39 cellular contexts compared by ENCODE assay signal in genomic region chr11:56163804-56164203, GRCh38. TPM values are rescaled to one million over a fixed set of nuclear protein-coding genes. Genes with fewer than 3 reads are reported as not detected.
"Had no signal": no experiment of that assay in that cellular context is flagged by ENCODE, and none has a peak within 500 bp of the region (broad histone marks: within the 10 kb centered on the region; RNA-seq: fewer than 3 reads in every experiment).

No MANE protein-coding gene starts in this region.

- H3K27ac Mint-ChIP-seq: activated B cell treated with CpG ODN at 0.5 μM for 24 hours; activated CD4-positive, alpha-beta memory T cell treated with anti-CD3 and anti-CD28 coated beads for 36 hours; activated CD4-positive, alpha-beta T cell treated with anti-CD3 and anti-CD28 coated beads, Interleukin-2, amount 10 ng/mL, durations not matched to agents 24 days and 14 days; activated CD8-positive, alpha-beta T cell treated with anti-CD3 and anti-CD28 coated beads for 36 hours; activated naive CD4-positive, alpha-beta T cell treated with anti-CD3 and anti-CD28 coated beads for 36 hours; activated naive CD4-positive, alpha-beta T cell treated with anti-CD3 and anti-CD28 coated beads, Interleukin-2, amount 50 U/mL, for 72 hours; activated naive CD8-positive, alpha-beta T cell treated with anti-CD3 and anti-CD28 coated beads for 36 hours; activated T-cell treated with anti-CD3 and anti-CD28 coated beads, Interleukin-2, amount 50 U/mL, for 72 hours; activated T-helper 1 cell treated with anti-CD3 and anti-CD28 coated beads, Interleukin-12 subunit alpha, Interleukin-12 subunit beta, Interleukin-2, Interleukin-4 antibody, amounts not matched to agents 30 ng/mL and 10 ng/mL and 1 ng/mL, durations not matched to agents 14 hours and 24 hours and 36 hours; activated T-helper 17 cell treated with anti-CD3 and anti-CD28 coated beads, Interleukin-2, amount 50 U/mL, for 72 hours; T-helper 17 cell had no signal

- H3K4me3 ChIP-seq: adrenal gland, body of pancreas, breast epithelium had no signal

- DNase-seq: activated B cell treated with CpG ODN at 0.5 μM for 24 hours; activated CD4-positive, alpha-beta memory T cell treated with anti-CD3 and anti-CD28 coated beads for 36 hours; activated CD4-positive, alpha-beta T cell treated with anti-CD3 and anti-CD28 coated beads for 4 hours; activated CD4-positive, alpha-beta T cell treated with anti-CD3 and anti-CD28 coated beads, Interleukin-2, amount 10 ng/mL, durations not matched to agents 24 days and 14 days; activated CD4-positive, alpha-beta T cell treated with anti-CD3 and anti-CD28 coated beads, Interleukin-2, amount 50 U/mL, for 1 hour; activated CD4-positive, alpha-beta T cell treated with anti-CD3 and anti-CD28 coated beads, Interleukin-2, amount 50 U/mL, for 4 hours; activated CD4-positive, CD25-positive, alpha-beta regulatory T cell treated with anti-CD3 and anti-CD28 coated beads, Interleukin-2, amount 50 U/mL, for 72 hours; activated CD8-positive, alpha-beta memory T cell treated with anti-CD3 and anti-CD28 coated beads, Interleukin-2, amount 50 U/mL, for 4 hours; activated CD8-positive, alpha-beta T cell treated with anti-CD3 and anti-CD28 coated beads for 36 hours; activated effector memory CD4-positive, alpha-beta T cell treated with anti-CD3 and anti-CD28 coated beads, Interleukin-2, amount 50 U/mL, for 16 hours; activated gamma-delta T cell treated with Interleukin-2 at 50 U/mL for 16 hours; activated naive CD4-positive, alpha-beta T cell; activated naive CD4-positive, alpha-beta T cell treated with anti-CD3 and anti-CD28 coated beads for 36 hours; activated naive CD4-positive, alpha-beta T cell treated with anti-CD3 and anti-CD28 coated beads, Interleukin-2, amount 50 U/mL, for 16 hours; activated naive CD8-positive, alpha-beta T cell treated with anti-CD3 and anti-CD28 coated beads for 36 hours; activated T-cell treated with anti-CD3 and anti-CD28 coated beads for 4 hours; activated T-cell treated with anti-CD3 and anti-CD28 coated beads, Interleukin-2, amount 50 U/mL, for 1 hour; activated T-cell treated with anti-CD3 and anti-CD28 coated beads, Interleukin-2, amount 50 U/mL, for 4 hours; activated T-cell treated with anti-CD3 and anti-CD28 coated beads, Interleukin-2, amount 50 U/mL, for 72 hours; adrenal gland; amniotic stem cell; aorta; body of pancreas; brain microvascular endothelial cell; central memory CD4-positive, alpha-beta T cell; T-helper 17 cell; T-helper 9 cell had no signal

- H3K4me3 Mint-ChIP-seq: activated B cell treated with CpG ODN at 0.5 μM for 24 hours; activated CD4-positive, alpha-beta memory T cell treated with anti-CD3 and anti-CD28 coated beads for 36 hours; activated CD4-positive, alpha-beta T cell treated with anti-CD3 and anti-CD28 coated beads, Interleukin-2, amount 10 ng/mL, durations not matched to agents 24 days and 14 days; activated CD8-positive, alpha-beta T cell treated with anti-CD3 and anti-CD28 coated beads for 36 hours; activated naive CD4-positive, alpha-beta T cell treated with anti-CD3 and anti-CD28 coated beads for 36 hours; activated naive CD8-positive, alpha-beta T cell treated with anti-CD3 and anti-CD28 coated beads for 36 hours; activated T-cell treated with anti-CD3 and anti-CD28 coated beads, Interleukin-2, amount 50 U/mL, for 4 hours; activated T-cell treated with anti-CD3 and anti-CD28 coated beads, Interleukin-2, amount 50 U/mL, for 72 hours; activated T-helper 1 cell treated with anti-CD3 and anti-CD28 coated beads, Interleukin-12 subunit alpha, Interleukin-12 subunit beta, Interleukin-2, Interleukin-4 antibody, amounts not matched to agents 30 ng/mL and 10 ng/mL and 1 ng/mL, durations not matched to agents 14 hours and 24 hours and 36 hours; activated T-helper 17 cell treated with anti-CD3 and anti-CD28 coated beads, Interleukin-2, amount 50 U/mL, for 72 hours; T-helper 17 cell had no signal

- H3K27me3 Mint-ChIP-seq: activated B cell treated with CpG ODN at 0.5 μM for 24 hours; activated CD4-positive, alpha-beta memory T cell treated with anti-CD3 and anti-CD28 coated beads for 36 hours; activated CD4-positive, alpha-beta T cell treated with anti-CD3 and anti-CD28 coated beads, Interleukin-2, amount 10 ng/mL, durations not matched to agents 24 days and 14 days; activated CD8-positive, alpha-beta T cell treated with anti-CD3 and anti-CD28 coated beads for 36 hours; activated naive CD8-positive, alpha-beta T cell treated with anti-CD3 and anti-CD28 coated beads for 36 hours; activated T-helper 17 cell treated with anti-CD3 and anti-CD28 coated beads, Interleukin-2, amount 50 U/mL, for 72 hours; T-helper 17 cell had no signal

- ATAC-seq: activated CD8-positive, alpha-beta T cell treated with anti-CD3 and anti-CD28 coated beads for 36 hours; activated naive CD4-positive, alpha-beta T cell treated with anti-CD3 and anti-CD28 coated beads, Interleukin-2, amount 50 U/mL, for 72 hours; activated T-cell treated with anti-CD3 and anti-CD28 coated beads, Interleukin-2, amount 50 U/mL, for 4 hours; activated T-cell treated with anti-CD3 and anti-CD28 coated beads, Interleukin-2, amount 50 U/mL, for 72 hours; activated T-helper 17 cell treated with anti-CD3 and anti-CD28 coated beads, Interleukin-2, amount 50 U/mL, for 72 hours; body of pancreas; T-helper 17 cell had no signal

- H3K4me1 Mint-ChIP-seq: activated B cell treated with CpG ODN at 0.5 μM for 24 hours; activated CD4-positive, alpha-beta T cell treated with anti-CD3 and anti-CD28 coated beads, Interleukin-2, amount 10 ng/mL, durations not matched to agents 24 days and 14 days; activated naive CD8-positive, alpha-beta T cell treated with anti-CD3 and anti-CD28 coated beads for 36 hours; activated T-helper 17 cell treated with anti-CD3 and anti-CD28 coated beads, Interleukin-2, amount 50 U/mL, for 72 hours; T-helper 17 cell had no signal

- H3K36me3 ChIP-seq: adrenal gland, brain microvascular endothelial cell, breast epithelium had no signal

- H3K4me1 ChIP-seq: adrenal gland, body of pancreas, breast epithelium had no signal

- H3K27ac ChIP-seq: adrenal gland, body of pancreas, brain microvascular endothelial cell, breast epithelium, VCaP had no signal

- H3K9me3 ChIP-seq: adrenal gland, body of pancreas, breast epithelium had no signal

- H3K27me3 ChIP-seq: adrenal gland, body of pancreas, brain microvascular endothelial cell, breast epithelium had no signal

- H3K36me3 Mint-ChIP-seq: activated CD4-positive, alpha-beta memory T cell treated with anti-CD3 and anti-CD28 coated beads for 36 hours; activated naive CD8-positive, alpha-beta T cell treated with anti-CD3 and anti-CD28 coated beads for 36 hours had no signal

- FAIRE-seq: astrocyte, TTC549 had no signal

RNA-seq across cellular contexts. Expression of gene OR8K5, which starts 3.7 kb away (rescaled TPM):
- total RNA-seq: activated B cell treated with CpG ODN at 0.5 μM for 24 hours; activated CD4-positive, alpha-beta memory T cell treated with anti-CD3 and anti-CD28 coated beads for 36 hours; activated CD4-positive, alpha-beta T cell treated with anti-CD3 and anti-CD28 coated beads, Interleukin-2, amount 10 ng/mL, durations not matched to agents 24 days and 14 days; activated CD8-positive, alpha-beta memory T cell treated with anti-CD3 and anti-CD28 coated beads for 36 hours; activated CD8-positive, alpha-beta T cell treated with anti-CD3 and anti-CD28 coated beads for 36 hours; activated naive CD4-positive, alpha-beta T cell treated with anti-CD3 and anti-CD28 coated beads for 36 hours; activated naive CD4-positive, alpha-beta T cell treated with anti-CD3 and anti-CD28 coated beads, Interleukin-2, amount 50 U/mL, for 72 hours; activated naive CD8-positive, alpha-beta T cell treated with anti-CD3 and anti-CD28 coated beads for 36 hours; activated T-cell treated with anti-CD3 and anti-CD28 coated beads, Interleukin-2, amount 50 U/mL, for 4 hours; activated T-cell treated with anti-CD3 and anti-CD28 coated beads, Interleukin-2, amount 50 U/mL, for 72 hours; activated T-helper 1 cell treated with anti-CD3 and anti-CD28 coated beads, Interleukin-12 subunit alpha, Interleukin-12 subunit beta, Interleukin-2, Interleukin-4 antibody, amounts not matched to agents 30 ng/mL and 10 ng/mL and 1 ng/mL, durations not matched to agents 14 hours and 24 hours and 36 hours; activated T-helper 17 cell treated with anti-CD3 and anti-CD28 coated beads, Interleukin-2, amount 50 U/mL, for 72 hours; adrenal gland; aorta; astrocyte; body of pancreas; breast epithelium; cardiac septum; cerebellum; T-helper 1 cell treated with Interleukin-12 subunit alpha and Interleukin-12 subunit beta and Interleukin-4 antibody, amounts not matched to agents 30 ng/mL and 1 ng/mL, for 36 hours; T-helper 17 cell; T-helper 2 cell treated with Interferon-gamma antibody and Interleukin-4, amounts not matched to agents 100 ng/mL and 5 ng/mL, for 36 hours had no signal
- polyA plus RNA-seq: adrenal gland, aorta had no signal

RNA-seq across cellular contexts. Expression of gene OR5J2, which starts 12.6 kb away (rescaled TPM):
- total RNA-seq: activated B cell treated with CpG ODN at 0.5 μM for 24 hours; activated CD4-positive, alpha-beta memory T cell treated with anti-CD3 and anti-CD28 coated beads for 36 hours; activated CD4-positive, alpha-beta T cell treated with anti-CD3 and anti-CD28 coated beads, Interleukin-2, amount 10 ng/mL, durations not matched to agents 24 days and 14 days; activated CD8-positive, alpha-beta memory T cell treated with anti-CD3 and anti-CD28 coated beads for 36 hours; activated CD8-positive, alpha-beta T cell treated with anti-CD3 and anti-CD28 coated beads for 36 hours; activated naive CD4-positive, alpha-beta T cell treated with anti-CD3 and anti-CD28 coated beads for 36 hours; activated naive CD4-positive, alpha-beta T cell treated with anti-CD3 and anti-CD28 coated beads, Interleukin-2, amount 50 U/mL, for 72 hours; activated naive CD8-positive, alpha-beta T cell treated with anti-CD3 and anti-CD28 coated beads for 36 hours; activated T-cell treated with anti-CD3 and anti-CD28 coated beads, Interleukin-2, amount 50 U/mL, for 4 hours; activated T-cell treated with anti-CD3 and anti-CD28 coated beads, Interleukin-2, amount 50 U/mL, for 72 hours; activated T-helper 1 cell treated with anti-CD3 and anti-CD28 coated beads, Interleukin-12 subunit alpha, Interleukin-12 subunit beta, Interleukin-2, Interleukin-4 antibody, amounts not matched to agents 30 ng/mL and 10 ng/mL and 1 ng/mL, durations not matched to agents 14 hours and 24 hours and 36 hours; activated T-helper 17 cell treated with anti-CD3 and anti-CD28 coated beads, Interleukin-2, amount 50 U/mL, for 72 hours; adrenal gland; aorta; astrocyte; body of pancreas; breast epithelium; cardiac septum; cerebellum; T-helper 1 cell treated with Interleukin-12 subunit alpha and Interleukin-12 subunit beta and Interleukin-4 antibody, amounts not matched to agents 30 ng/mL and 1 ng/mL, for 36 hours; T-helper 17 cell; T-helper 2 cell treated with Interferon-gamma antibody and Interleukin-4, amounts not matched to agents 100 ng/mL and 5 ng/mL, for 36 hours had no signal
- polyA plus RNA-seq: adrenal gland, aorta had no signal

RNA-seq across cellular contexts. Expression of gene OR8J3, which starts 23.8 kb away (rescaled TPM):
- total RNA-seq: activated B cell treated with CpG ODN at 0.5 μM for 24 hours; activated CD4-positive, alpha-beta memory T cell treated with anti-CD3 and anti-CD28 coated beads for 36 hours; activated CD4-positive, alpha-beta T cell treated with anti-CD3 and anti-CD28 coated beads, Interleukin-2, amount 10 ng/mL, durations not matched to agents 24 days and 14 days; activated CD8-positive, alpha-beta memory T cell treated with anti-CD3 and anti-CD28 coated beads for 36 hours; activated CD8-positive, alpha-beta T cell treated with anti-CD3 and anti-CD28 coated beads for 36 hours; activated naive CD4-positive, alpha-beta T cell treated with anti-CD3 and anti-CD28 coated beads for 36 hours; activated naive CD4-positive, alpha-beta T cell treated with anti-CD3 and anti-CD28 coated beads, Interleukin-2, amount 50 U/mL, for 72 hours; activated naive CD8-positive, alpha-beta T cell treated with anti-CD3 and anti-CD28 coated beads for 36 hours; activated T-cell treated with anti-CD3 and anti-CD28 coated beads, Interleukin-2, amount 50 U/mL, for 4 hours; activated T-cell treated with anti-CD3 and anti-CD28 coated beads, Interleukin-2, amount 50 U/mL, for 72 hours; activated T-helper 1 cell treated with anti-CD3 and anti-CD28 coated beads, Interleukin-12 subunit alpha, Interleukin-12 subunit beta, Interleukin-2, Interleukin-4 antibody, amounts not matched to agents 30 ng/mL and 10 ng/mL and 1 ng/mL, durations not matched to agents 14 hours and 24 hours and 36 hours; activated T-helper 17 cell treated with anti-CD3 and anti-CD28 coated beads, Interleukin-2, amount 50 U/mL, for 72 hours; adrenal gland; aorta; astrocyte; body of pancreas; breast epithelium; cardiac septum; cerebellum; T-helper 1 cell treated with Interleukin-12 subunit alpha and Interleukin-12 subunit beta and Interleukin-4 antibody, amounts not matched to agents 30 ng/mL and 1 ng/mL, for 36 hours; T-helper 17 cell; T-helper 2 cell treated with Interferon-gamma antibody and Interleukin-4, amounts not matched to agents 100 ng/mL and 5 ng/mL, for 36 hours had no signal
- polyA plus RNA-seq: adrenal gland, aorta had no signal

RNA-seq across cellular contexts. Expression of gene OR8H3, which starts 41.6 kb away (rescaled TPM):
- total RNA-seq: activated B cell treated with CpG ODN at 0.5 μM for 24 hours; activated CD4-positive, alpha-beta memory T cell treated with anti-CD3 and anti-CD28 coated beads for 36 hours; activated CD4-positive, alpha-beta T cell treated with anti-CD3 and anti-CD28 coated beads, Interleukin-2, amount 10 ng/mL, durations not matched to agents 24 days and 14 days; activated CD8-positive, alpha-beta memory T cell treated with anti-CD3 and anti-CD28 coated beads for 36 hours; activated CD8-positive, alpha-beta T cell treated with anti-CD3 and anti-CD28 coated beads for 36 hours; activated naive CD4-positive, alpha-beta T cell treated with anti-CD3 and anti-CD28 coated beads for 36 hours; activated naive CD4-positive, alpha-beta T cell treated with anti-CD3 and anti-CD28 coated beads, Interleukin-2, amount 50 U/mL, for 72 hours; activated naive CD8-positive, alpha-beta T cell treated with anti-CD3 and anti-CD28 coated beads for 36 hours; activated T-cell treated with anti-CD3 and anti-CD28 coated beads, Interleukin-2, amount 50 U/mL, for 4 hours; activated T-cell treated with anti-CD3 and anti-CD28 coated beads, Interleukin-2, amount 50 U/mL, for 72 hours; activated T-helper 1 cell treated with anti-CD3 and anti-CD28 coated beads, Interleukin-12 subunit alpha, Interleukin-12 subunit beta, Interleukin-2, Interleukin-4 antibody, amounts not matched to agents 30 ng/mL and 10 ng/mL and 1 ng/mL, durations not matched to agents 14 hours and 24 hours and 36 hours; activated T-helper 17 cell treated with anti-CD3 and anti-CD28 coated beads, Interleukin-2, amount 50 U/mL, for 72 hours; adrenal gland; aorta; astrocyte; body of pancreas; breast epithelium; cardiac septum; cerebellum; T-helper 1 cell treated with Interleukin-12 subunit alpha and Interleukin-12 subunit beta and Interleukin-4 antibody, amounts not matched to agents 30 ng/mL and 1 ng/mL, for 36 hours; T-helper 17 cell; T-helper 2 cell treated with Interferon-gamma antibody and Interleukin-4, amounts not matched to agents 100 ng/mL and 5 ng/mL, for 36 hours had no signal
- polyA plus RNA-seq: adrenal gland, aorta had no signal
